In genomic region chr12:117403586-117404139, GRCh38 we compare ENCODE assay signal across 27 cellular contexts. TPM values are rescaled to one million over a fixed set of nuclear protein-coding genes. Genes with fewer than 3 reads are reported as not detected.
"Had no signal": no experiment of that assay in that cellular context is flagged by ENCODE, and none has a peak within 500 bp of the region (broad histone marks: within the 10 kb centered on the region; RNA-seq: fewer than 3 reads in every experiment).

No MANE protein-coding gene starts in this region.

- H3K4me1 Mint-ChIP-seq: memory B cell; naive B cell; stimulated activated effector memory CD8-positive, alpha-beta T cell treated with anti-CD3 and anti-CD28 coated beads, Interleukin-12 subunit alpha, Interleukin-12 subunit beta, amount 100 ng/mL, for 72 hours had no signal

- H3K4me3 Mint-ChIP-seq: dendritic cell treated with granulocyte-macrophage colony-stimulating factor and Interleukin-4, amounts not matched to agents 40 ng/mL and 50 ng/mL, for 4 days; endodermal cell; memory B cell; naive B cell; natural killer cell treated with Interleukin-12 subunit alpha and Interleukin-12 subunit beta and Interleukin-15 and Interleukin-18, amount 100 ng/mL, for 72 hours; neural crest cell; stimulated activated effector memory CD8-positive, alpha-beta T cell treated with anti-CD3 and anti-CD28 coated beads, Interleukin-12 subunit alpha, Interleukin-12 subunit beta, amount 100 ng/mL, for 72 hours had no signal

- H3K27me3 ChIP-seq: gastrocnemius medialis, right atrium auricular region, testis, upper lobe of left lung had no signal

- H3K36me3 Mint-ChIP-seq: memory B cell; naive B cell; natural killer cell treated with Interleukin-12 subunit alpha and Interleukin-12 subunit beta and Interleukin-15 and Interleukin-18, amount 100 ng/mL, for 72 hours; stimulated activated effector memory CD8-positive, alpha-beta T cell treated with anti-CD3 and anti-CD28 coated beads, Interleukin-12 subunit alpha, Interleukin-12 subunit beta, amount 100 ng/mL, for 72 hours had no signal

- H3K36me3 ChIP-seq: gastrocnemius medialis, prostate gland, right atrium auricular region, sigmoid colon, tibial artery, upper lobe of left lung had no signal

- H3K4me1 ChIP-seq: prostate gland had no signal

- DNase-seq: effector CD8-positive, alpha-beta T cell; endodermal cell; foreskin fibroblast; gastrocnemius medialis; head of caudate nucleus; naive B cell; nucleus accumbens; sigmoid colon; stimulated activated CD4-positive, alpha-beta T cell treated with anti-CD3 and anti-CD28 coated beads, Interleukin-2, amount 100 ng/mL, for 24 hours; stimulated activated CD4-positive, alpha-beta T cell treated with anti-CD3 and anti-CD28 coated beads, Interleukin-4, amount 100 ng/mL, for 24 hours; stimulated activated naive CD8-positive, alpha-beta T cell treated with anti-CD3 and anti-CD28 coated beads, Interleukin-15, Interleukin-2, amounts not matched to agents 100 U/mL and 50 U/mL, for 24 hours; substantia nigra; testis; tibial artery; upper lobe of left lung had no signal

- ATAC-seq: esophagus mucosa; gastrocnemius medialis; natural killer cell treated with Interleukin-12 subunit alpha and Interleukin-12 subunit beta and Interleukin-15 and Interleukin-18, amount 100 ng/mL, for 72 hours; stimulated activated effector memory CD8-positive, alpha-beta T cell treated with anti-CD3 and anti-CD28 coated beads, Interleukin-12 subunit alpha, Interleukin-12 subunit beta, amount 100 ng/mL, for 72 hours; stimulated activated naive CD8-positive, alpha-beta T cell treated with anti-CD3 and anti-CD28 coated beads, Interleukin-15, Interleukin-2, amounts not matched to agents 100 U/mL and 50 U/mL, for 24 hours had no signal

- H3K9me3 ChIP-seq: gastrocnemius medialis, prostate gland, testis, upper lobe of left lung had no signal

- H3K9me3 Mint-ChIP-seq: dendritic cell treated with granulocyte-macrophage colony-stimulating factor and Interleukin-4, amounts not matched to agents 40 ng/mL and 50 ng/mL, for 4 days had no signal

- H3K4me3 ChIP-seq: gastrocnemius medialis, lung, prostate gland, right atrium auricular region, sigmoid colon, testis, tibial artery, upper lobe of left lung had no signal

- H3K27me3 Mint-ChIP-seq: memory B cell had no signal

- H3K27ac ChIP-seq: epithelial cell of prostate, prostate gland, right atrium auricular region, sigmoid colon, testis, tibial artery, upper lobe of left lung had no signal

- H3K27ac Mint-ChIP-seq: dendritic cell treated with granulocyte-macrophage colony-stimulating factor and Interleukin-4, amounts not matched to agents 40 ng/mL and 50 ng/mL, for 4 days; endodermal cell; memory B cell; naive B cell; natural killer cell treated with Interleukin-12 subunit alpha and Interleukin-12 subunit beta and Interleukin-15 and Interleukin-18, amount 100 ng/mL, for 72 hours; stimulated activated effector memory CD8-positive, alpha-beta T cell treated with anti-CD3 and anti-CD28 coated beads, Interleukin-12 subunit alpha, Interleukin-12 subunit beta, amount 100 ng/mL, for 72 hours had no signal

RNA-seq across cellular contexts. Expression of gene NOS1, which starts 42.2 kb away (rescaled TPM):
- total RNA-seq: glomerular endothelial cell; mononuclear cell; natural killer cell treated with Interleukin-12 subunit alpha and Interleukin-12 subunit beta and Interleukin-15 and Interleukin-18, amount 100 ng/mL, for 72 hours had no signal
